22 cellular contexts compared by ENCODE assay signal in the genomic region with DNA sequence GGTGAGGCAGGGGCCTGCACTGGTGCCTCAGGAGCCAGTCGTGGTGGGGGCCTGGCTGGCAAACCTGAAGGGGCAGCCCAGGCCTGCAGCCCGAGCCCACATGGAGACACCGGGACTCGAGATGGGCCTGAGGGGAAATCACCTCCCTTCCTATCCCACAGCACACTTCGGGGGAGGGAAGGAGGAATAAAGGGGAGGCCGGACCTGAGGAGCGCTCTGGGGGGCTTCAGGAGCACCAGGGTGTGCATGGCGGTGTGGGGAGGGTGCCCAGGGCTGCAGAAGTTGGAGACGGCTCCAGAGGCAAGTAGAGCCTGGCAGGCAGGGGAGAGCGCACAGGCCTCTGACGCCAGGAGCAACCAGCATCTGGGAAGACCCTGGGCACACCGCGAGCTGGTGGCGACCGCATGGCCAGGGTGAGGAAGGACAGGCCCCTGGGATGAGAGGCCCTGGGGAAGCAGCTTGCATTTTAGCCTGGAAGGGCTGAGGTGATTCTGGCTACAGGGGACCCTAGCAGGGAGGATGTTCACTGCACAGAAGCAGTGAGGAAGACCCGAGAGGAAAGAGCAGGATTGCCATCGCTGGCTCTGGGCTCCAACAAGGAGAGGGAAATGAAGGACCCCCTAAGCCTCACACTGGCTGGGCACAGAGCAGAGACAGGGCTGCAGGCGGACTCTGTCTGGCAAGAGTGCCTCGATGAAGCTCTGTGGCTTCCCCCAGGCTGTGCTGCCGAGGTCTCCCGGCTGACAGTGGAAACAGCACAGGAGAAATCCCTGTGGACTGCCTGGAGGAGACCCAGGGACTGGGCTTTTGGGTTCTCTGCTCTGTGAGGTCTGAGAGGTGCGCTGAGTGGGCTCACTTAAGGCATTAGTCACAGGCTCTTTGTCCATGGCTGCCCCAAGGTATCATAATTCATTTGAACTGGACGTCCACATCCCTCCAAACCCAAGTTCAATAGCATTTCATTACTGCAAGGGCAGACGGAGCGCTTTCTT.
DNase-seq lines count a peak whose midpoint lies in the region; ATAC-seq and TF ChIP-seq lines count a peak whose summit lies in the region.
"Had no signal": no experiment of that assay in that cellular context is flagged by ENCODE, and none has a peak within 500 bp of the region (broad histone marks: within the 10 kb centered on the region; RNA-seq: fewer than 3 reads in every experiment).

No MANE protein-coding gene starts in this region.

- H3K4me3 ChIP-seq in colonic mucosa = no peak overlapping the region
- H3K4me3 ChIP-seq: adrenal gland, GM12878, Peyer's patch, SJSA1, thoracic aorta had no signal

- TF ChIP-seq CTCF in colonic mucosa (IDR thresholded peaks at IDR 0.05) = no peak

- DNase-seq in activated CD8-positive, alpha-beta memory T cell treated with anti-CD3 and anti-CD28 coated beads for 24 hours = peak; percentile 32
- DNase-seq in activated CD8-positive, alpha-beta memory T cell treated with anti-CD3 and anti-CD28 coated beads, Interleukin-2, amount 50 U/mL, for 4 hours = no peak
- DNase-seq in colonic mucosa (peak; percentile 11), mesenteric fat pad (ENCODE audit: low spot score) (peak; percentile 84), ureter (ENCODE audit: low spot score) (peak; percentile 34), NCI-H82 treated with DMSO at 0.1 percent for 48 hours (lab: John Stamatoyannopoulos, UW; ENCODE audit: unreplicated experiment) (no peak)
- DNase-seq: activated CD4-positive, alpha-beta T cell treated with anti-CD3 and anti-CD28 coated beads for 36 hours; activated gamma-delta T cell treated with Interleukin-2 at 50 U/mL for 16 hours; cortex of kidney; DMS79; midbrain; NCI-H2107; stimulated activated CD4-positive, alpha-beta T cell treated with anti-CD3 and anti-CD28 coated beads, Interleukin-1b, Interleukin-23, amount 100 ng/mL, for 48 hours had no signal

- no peaks in the 10 kb centered on the region for H3K9me3 ChIP-seq in colonic mucosa
- H3K9me3 ChIP-seq: adrenal gland, Peyer's patch, SJSA1, thoracic aorta had no signal

- H3K36me3 ChIP-seq in colonic mucosa = no peaks in the 10 kb centered on the region
- H3K36me3 ChIP-seq: adrenal gland, Peyer's patch, SJSA1, thoracic aorta had no signal

- no peak overlapping the region for H3K27ac ChIP-seq in colonic mucosa
- H3K27ac ChIP-seq: Peyer's patch, SJSA1, thoracic aorta had no signal

- no peak for ATAC-seq in HG03039 (IDR thresholded peaks at IDR 0.05; ENCODE audit: unreplicated experiment)
- no peak for ATAC-seq in GM21619 (IDR thresholded peaks at IDR 0.05; ENCODE audit: unreplicated experiment)
- ATAC-seq: activated CD4-positive, alpha-beta T cell treated with anti-CD3 and anti-CD28 coated beads for 36 hours; GM12878; natural killer cell treated with Interleukin-12 subunit alpha and Interleukin-12 subunit beta and Interleukin-15 and Interleukin-18, amount 100 ng/mL, for 72 hours; stimulated activated effector memory CD8-positive, alpha-beta T cell treated with anti-CD3 and anti-CD28 coated beads, Interleukin-12 subunit alpha, Interleukin-12 subunit beta, amount 100 ng/mL, for 72 hours had no signal

- intact Hi-C loops in colonic mucosa (cut with DNase I) = no loop called here

- H3K4me1 ChIP-seq in colonic mucosa = no peaks in the 10 kb centered on the region
- H3K4me1 ChIP-seq: adrenal gland, Peyer's patch, SJSA1 had no signal

- H3K27me3 ChIP-seq in colonic mucosa = no peaks in the 10 kb centered on the region
- H3K27me3 ChIP-seq: Peyer's patch, SJSA1 had no signal

- no peak overlapping the region for H3K9ac ChIP-seq in colonic mucosa (ENCODE audit: low read depth in 2 of 2, low read length in 2 of 2)

Comparison
In these comparisons a context has a peak if more than half of its experiments do, and no peak if none do; other contexts are left out.
1. DNase-seq: peak in activated CD8-positive, alpha-beta memory T cell treated with anti-CD3 and anti-CD28 coated beads for 24 hours (single experiment), colonic mucosa (single experiment), mesenteric fat pad (single experiment) and ureter (single experiment); none in activated CD8-positive, alpha-beta memory T cell treated with anti-CD3 and anti-CD28 coated beads, Interleukin-2, amount 50 U/mL, for 4 hours (single experiment) and NCI-H82 treated with DMSO at 0.1 percent for 48 hours (single experiment).